In genomic region chr7:42227931-42228591, GRCh38 we compare ENCODE assay signal across 9 cellular contexts. TPM values are rescaled to one million over a fixed set of nuclear protein-coding genes. Genes with fewer than 3 reads are reported as not detected.
DNase-seq lines count a peak whose midpoint lies in the region; ATAC-seq and TF ChIP-seq lines count a peak whose summit lies in the region.
"Had no signal": no experiment of that assay in that cellular context is flagged by ENCODE, and none has a peak within 500 bp of the region (broad histone marks: within the 10 kb centered on the region; RNA-seq: fewer than 3 reads in every experiment).

No MANE protein-coding gene starts in this region.

- H3K36me3 ChIP-seq in GM23338 (ENCODE audit: insufficient read depth) = no peaks in the 10 kb centered on the region

- H3F3A ChIP-seq in GM23338 (replicated peaks; ENCODE audit: low read depth) = peaks cover 8% of the 10 kb centered on the region; the same call in 1 of the 2 replicates

- POLR2A ChIA-PET in AG04450 (lab: Yijun Ruan, JAX) = interaction anchor here (0.7 kb wide), 1 partner anchor 791 kb away, joined by 8 read pairs; no protein-coding TSS in a partner anchor

- H3K4me3 Mint-ChIP-seq in GM23338 (peak overlapping the region; percentile 74), memory B cell (no peak overlapping the region)

- CTCF ChIA-PET in AG04450 (lab: Charles Lee) = interaction anchor here (1.1 to 2.1 kb wide), 2 partner anchors 248 to 287 kb away, joined by 5 to 9 read pairs; no protein-coding TSS in a partner anchor

- H3K4me1 ChIP-seq in GM23338 (ENCODE audit: insufficient read depth) = peaks cover 84% of the 10 kb centered on the region

- no peak overlapping the region for H2AFZ ChIP-seq in GM23338

- ATAC-seq in GM23338 (peak; percentile 67), memory B cell (ENCODE audit: low read depth) (peak; percentile 38), GM19455 (IDR thresholded peaks at IDR 0.05; ENCODE audit: unreplicated experiment) (no peak)

- no peaks in the 10 kb centered on the region for H4K20me1 ChIP-seq in GM23338 (replicated peaks; ENCODE audit: insufficient read depth)

- no peaks in the 10 kb centered on the region for H3K9me3 Mint-ChIP-seq in GM23338
- no peaks in the 10 kb centered on the region for H3K9me3 Mint-ChIP-seq in memory B cell

- peaks cover 40% of the 10 kb centered on the region for H3K79me2 ChIP-seq in GM23338 (replicated peaks; ENCODE audit: insufficient read depth)

- H3K9me3 ChIP-seq in AG04450 (ENCODE audit: control insufficient read depth, insufficient read depth, low read length) = no peaks in the 10 kb centered on the region; the same call in 1 of the 2 replicates

- H3K9me2 ChIP-seq in GM23338 (ENCODE audit: insufficient read depth) = no peaks in the 10 kb centered on the region

- H3K36me3 Mint-ChIP-seq in GM23338 (ENCODE audit: low read depth) (peaks cover 2% of the 10 kb centered on the region; the same call in 1 of the 3 replicates), memory B cell (no peaks in the 10 kb centered on the region)

- peak overlapping the region; percentile 43 for H3K4me3 ChIP-seq in AG04450 (ENCODE audit: low read depth, low read length)
- peak overlapping the region; percentile 57 for H3K4me3 ChIP-seq in GM23338
- H3K4me3 ChIP-seq in choroid plexus epithelial cell (ENCODE audit: low read depth, low read length) = peak overlapping the region; percentile 50

- no peak for TF ChIP-seq CTCF in AG04450 (IDR thresholded peaks at IDR 0.05; ENCODE audit: low read depth, low read length)
- TF ChIP-seq CTCF in GM23338 (conservative IDR thresholded peaks at IDR 0.05; ENCODE audit: low read depth in 2 of 2) = no peak
- TF ChIP-seq CTCF in choroid plexus epithelial cell (conservative IDR thresholded peaks at IDR 0.05; ENCODE audit: low read depth, low read length) = no peak

- H3K27ac ChIP-seq in AG04450 (ENCODE audit: low read depth, low read length) (no peak overlapping the region), GM23338 (ENCODE audit: low read depth) (peak overlapping the region; percentile 96)

- peaks cover 84% of the 10 kb centered on the region for H3K4me1 Mint-ChIP-seq in GM23338
- peaks cover 2% of the 10 kb centered on the region for H3K4me1 Mint-ChIP-seq in memory B cell

- H3K27me3 ChIP-seq in AG04450 (ENCODE audit: control insufficient read depth, insufficient read depth, low read length) (no peaks in the 10 kb centered on the region), GM23338 (ENCODE audit: insufficient read depth) (no peaks in the 10 kb centered on the region)

- H3K27me3 Mint-ChIP-seq in GM23338 (ENCODE audit: insufficient read depth, low read depth, poor library complexity) = peaks cover 7% of the 10 kb centered on the region
- peaks cover 8% of the 10 kb centered on the region for H3K27me3 Mint-ChIP-seq in memory B cell

- peak overlapping the region; percentile 81 for H3K4me2 ChIP-seq in GM23338

- no peak for DNase-seq in AG04450 (ENCODE audit: low read depth, low spot score)
- DNase-seq in GM23338 (ENCODE audit: low spot score) = peak; percentile 72
- peak; percentile 57 for DNase-seq in choroid plexus epithelial cell (ENCODE audit: low read depth)
- no peak for DNase-seq in memory B cell (ENCODE audit: low spot score in 2 of 2)
- DNase-seq in NCI-H146 treated with DMSO at 0.1 percent for 48 hours (lab: John Stamatoyannopoulos, UW; ENCODE audit: unreplicated experiment) = no peak
- DNase-seq in OCI-M2 (lab: John Stamatoyannopoulos, UW; ENCODE audit: unreplicated experiment) = no peak
- DNase-seq in NCI-H446 (lab: John Stamatoyannopoulos, UW) = no peak

- peak overlapping the region; percentile 93 for H3K27ac Mint-ChIP-seq in GM23338
- H3K27ac Mint-ChIP-seq in memory B cell = no peak overlapping the region

TF ChIP-seq in GM23338, 12 proteins besides CTCF, POLR2A, EP300 and RAD21:
- TF ChIP-seq CREB1 (CRISPR knock-in tag; IDR thresholded peaks at IDR 0.05; ENCODE audit: low read depth) = peak; percentile 8; the same call in 1 of the 2 replicates
- TF ChIP-seq STAT1 (IDR thresholded peaks at IDR 0.05; ENCODE audit: unreplicated experiment) = no peak
- 0 out of 2 replicates have a peak, but pooled peaks have one; percentile 19 for TF ChIP-seq POLR2AphosphoS5 (IDR thresholded peaks at IDR 0.05; ENCODE audit: low read depth)

RNA-seq across cellular contexts. Expression of gene GLI3, which starts 8.9 kb away (rescaled TPM):
- polyA plus RNA-seq in AG04450 (2011; rRNA removed) (6.0 and 7.2 TPM in 2 replicates), GM23338 (2016; fragmentation: Nextera tagmentation; extraction: Ambion mirVana) (16.1 and 23.5 TPM in 2 replicates)
- polyA minus RNA-seq in AG04450 (2011; rRNA and poly(A)+ RNA removed) = 16.7 and 17.4 TPM in 2 replicates
- total RNA-seq in GM23338 (2014; rRNA removed; shearing (Covaris generic)) = 17.0 and 17.9 TPM in 2 replicates
- total RNA-seq: naive thymus-derived CD8-positive, alpha-beta T cell had no signal
- polyA plus RNA-seq: naive thymus-derived CD8-positive, alpha-beta T cell had no signal

Comparison
In these comparisons a context has a peak if more than half of its experiments do, and no peak if none do; other contexts are left out.
1. DNase-seq: peak in GM23338 (single experiment) and choroid plexus epithelial cell (single experiment); none in AG04450 (single experiment), memory B cell (0 of 2), NCI-H146 treated with DMSO at 0.1 percent for 48 hours (single experiment), OCI-M2 (single experiment) and NCI-H446 (0 of 2).
2. Peak in every context shown above with its lines, with median percentiles within 50 percentile points of each other: H3K4me3 ChIP-seq.